25 cellular contexts compared by ENCODE assay signal in genomic region chr2:186136860-186137259, GRCh38.
"Had no signal": no experiment of that assay in that cellular context is flagged by ENCODE, and none has a peak within 500 bp of the region (broad histone marks: within the 10 kb centered on the region; RNA-seq: fewer than 3 reads in every experiment).

No MANE protein-coding gene starts in this region.

- H3K4me3 ChIP-seq: neural progenitor cell, ovary, psoas muscle, stomach, thoracic aorta, thyroid gland, tibial nerve, upper lobe of left lung, vagina had no signal

- H3K79me2 ChIP-seq: parathyroid adenoma had no signal

- ATAC-seq: natural killer cell; psoas muscle; right cardiac atrium; sciatic nerve; stimulated activated effector memory CD8-positive, alpha-beta T cell treated with anti-CD3 and anti-CD28 coated beads, Interleukin-12 subunit alpha, Interleukin-12 subunit beta, amount 100 ng/mL, for 72 hours; stimulated activated naive B cell treated with anti-CD40 and anti-IgM and Interleukin-4, amounts not matched to agents 10 μg/mL and 1 μg/mL and 100 μg/mL, for 72 hours had no signal

- H3K9me3 ChIP-seq: ovary, psoas muscle, stomach, thoracic aorta, thyroid gland, tibial nerve, upper lobe of left lung, vagina had no signal

- H3K4me1 ChIP-seq: parathyroid adenoma, psoas muscle, stomach, thyroid gland, tibial nerve, upper lobe of left lung, vagina had no signal

- FAIRE-seq: urothelium cell line had no signal

- H3K4me2 ChIP-seq: neural progenitor cell had no signal

- H3K9ac ChIP-seq: neural progenitor cell, parathyroid adenoma had no signal

- H2AFZ ChIP-seq: neural progenitor cell, parathyroid adenoma had no signal

- H3K27me3 ChIP-seq: neural progenitor cell, ovary, stomach, thyroid gland, tibial nerve, upper lobe of left lung, vagina had no signal

- DNase-seq: natural killer cell; occipital lobe; ovary; posterior cingulate gyrus; psoas muscle; right cardiac atrium; small intestine; stimulated activated CD4-positive, alpha-beta T cell treated with anti-CD3 and anti-CD28 coated beads, Interleukin-15, amount 100 ng/mL, for 24 hours; stimulated activated CD4-positive, alpha-beta T cell treated with anti-CD3 and anti-CD28 coated beads, Interleukin-2, amount 100 ng/mL, for 24 hours; stimulated activated CD4-positive, alpha-beta T cell treated with anti-CD3 and anti-CD28 coated beads, Interleukin-2, amount 100 ng/mL, for 48 hours; stimulated activated CD4-positive, alpha-beta T cell treated with anti-CD3 and anti-CD28 coated beads, Interleukin-4, amount 100 ng/mL, for 24 hours; stimulated activated naive B cell treated with anti-CD40 and anti-IgM and Interleukin-4, amounts not matched to agents 10 μg/mL and 1 μg/mL and 100 μg/mL, for 72 hours; stimulated activated naive CD4-positive, alpha-beta T cell treated with Interleukin-2 at 50 U/mL for 16 hours; stomach; thyroid gland; trophoblast cell; upper lobe of left lung had no signal

- H3K27ac ChIP-seq: neural progenitor cell, ovary, parathyroid adenoma, psoas muscle, stomach, thoracic aorta, thyroid gland, tibial nerve, upper lobe of left lung, vagina had no signal

- H3K36me3 ChIP-seq: neural progenitor cell, ovary, stomach, thoracic aorta, thyroid gland, tibial nerve, upper lobe of left lung, vagina had no signal
